8 cellular contexts compared by ENCODE assay signal in genomic region chr17:29376667-29377268, GRCh38. TPM values are rescaled to one million over a fixed set of nuclear protein-coding genes. Genes with fewer than 3 reads are reported as not detected.
DNase-seq lines count a peak whose midpoint lies in the region; ATAC-seq and TF ChIP-seq lines count a peak whose summit lies in the region.

No MANE protein-coding gene starts in this region.

- ATAC-seq in GM19324 (IDR thresholded peaks at IDR 0.05; ENCODE audit: low FRiP score, unreplicated experiment) (no peak), HG02759 (IDR thresholded peaks at IDR 0.05; ENCODE audit: unreplicated experiment) (no peak), HG03442 (IDR thresholded peaks at IDR 0.05; ENCODE audit: unreplicated experiment) (no peak)

- no peak for TF ChIP-seq CTCF in HFF-Myc (IDR thresholded peaks at IDR 0.05; ENCODE audit: low read depth, low read length, missing control alignments)
- TF ChIP-seq CTCF in adrenal gland (IDR thresholded peaks at IDR 0.05) = no peak
- TF ChIP-seq CTCF in left ventricle myocardium inferior (IDR thresholded peaks at IDR 0.05; ENCODE audit: borderline replicate concordance) = no peak

- no peaks in the 10 kb centered on the region for H3K9me3 ChIP-seq in adrenal gland (replicated peaks in 1 of 3)
- H3K9me3 ChIP-seq in left ventricle myocardium inferior (replicated peaks) = no peaks in the 10 kb centered on the region

- peak; percentile 46 for DNase-seq in HFF-Myc (ENCODE audit: extremely low read depth, low read depth)
- DNase-seq in adrenal gland = peak; percentile 46 to 78 (median 69)
- peak; percentile 26 for DNase-seq in left ventricle myocardium inferior
- peak; percentile 86 for DNase-seq in skeletal muscle cell (ENCODE audit: low read depth)
- no peak for DNase-seq in NCI-H774 (lab: John Stamatoyannopoulos, UW)

- no peak overlapping the region for H3K27ac ChIP-seq in adrenal gland
- H3K27ac ChIP-seq in left ventricle myocardium inferior (replicated peaks) = no peak overlapping the region

- no peak for TF ChIP-seq POLR2A in adrenal gland (IDR thresholded peaks at IDR 0.05)

- H3K36me3 ChIP-seq in adrenal gland (replicated peaks in 1 of 2) (no peaks in the 10 kb centered on the region), left ventricle myocardium inferior (no peaks in the 10 kb centered on the region)

- H3K4me1 ChIP-seq in adrenal gland (replicated peaks in 1 of 2) = no peaks in the 10 kb centered on the region
- H3K4me1 ChIP-seq in left ventricle myocardium inferior = peaks cover 6% of the 10 kb centered on the region

- 36 to 56% (median 48%) methylated on average over 3 of the region's 3 CpGs for WGBS in adrenal gland, 4 donors

- intact Hi-C loops in adrenal gland (cut with DNase I) = no loop called here
- intact Hi-C loops in left ventricle myocardium inferior (cut with micrococcal nuclease) = no loop called here

- H3K4me3 ChIP-seq in HFF-Myc (replicated peaks; ENCODE audit: low read depth, low read length) = no peak overlapping the region
- H3K4me3 ChIP-seq in adrenal gland = no peak overlapping the region
- no peak overlapping the region for H3K4me3 ChIP-seq in left ventricle myocardium inferior
- peak overlapping the region; percentile 22 for H3K4me3 ChIP-seq in skeletal muscle cell (ENCODE audit: low read depth, low read length)

- no peaks in the 10 kb centered on the region for H3K27me3 ChIP-seq in adrenal gland
- H3K27me3 ChIP-seq in left ventricle myocardium inferior (ENCODE audit: low read depth) = no peaks in the 10 kb centered on the region

RNA-seq across cellular contexts. Expression of gene TAOK1, which starts 13.4 kb away (rescaled TPM):
- total RNA-seq in adrenal gland (10 to 100 TPM; 31.5 to 66.3 (median 57.5) TPM), left ventricle myocardium inferior (50.7 TPM)
- 10 to 100 TPM in 1 of 3 donors, 1 to 10 TPM in 2; 6.4 to 25.9 (median 9.7) TPM for polyA plus RNA-seq in adrenal gland
